In genomic region chrX:107602694-107603239, GRCh38 we compare ENCODE assay signal across 17 cellular contexts.
"Had no signal": no experiment of that assay in that cellular context is flagged by ENCODE, and none has a peak within 500 bp of the region (broad histone marks: within the 10 kb centered on the region; RNA-seq: fewer than 3 reads in every experiment).

No MANE protein-coding gene starts in this region.

- H3K4me2 ChIP-seq: neural progenitor cell had no signal

- H3K4me3 ChIP-seq: body of pancreas, cardiac muscle cell, lung, neural progenitor cell, upper lobe of right lung had no signal

- H3K36me3 ChIP-seq: cardiac muscle cell, neural progenitor cell, upper lobe of right lung had no signal

- H3K9ac ChIP-seq: neural progenitor cell had no signal

- H3K4me1 ChIP-seq: body of pancreas, foreskin keratinocyte, neural progenitor cell, upper lobe of right lung had no signal

- H3K27me3 ChIP-seq: body of pancreas, cardiac muscle cell, foreskin keratinocyte, neural progenitor cell, upper lobe of right lung had no signal

- H3K27ac ChIP-seq: body of pancreas, foreskin keratinocyte, neural progenitor cell, upper lobe of right lung had no signal

- DNase-seq: activated CD4-positive, alpha-beta T cell treated with anti-CD3 and anti-CD28 coated beads for 1 hour; activated CD4-positive, alpha-beta T cell treated with anti-CD3 and anti-CD28 coated beads, Interleukin-2, amount 50 U/mL, for 1 hour; activated CD8-positive, alpha-beta T cell treated with anti-CD3 and anti-CD28 coated beads, Interleukin-2, amount 10 ng/mL, durations not matched to agents 7 days and 5 days; activated gamma-delta T cell treated with Interleukin-2 at 50 U/mL for 16 hours; body of pancreas; dermis blood vessel endothelial cell; effector CD8-positive, alpha-beta T cell; foreskin keratinocyte; naive thymus-derived CD4-positive, alpha-beta T cell; retina; stimulated activated CD4-positive, alpha-beta T cell treated with anti-CD3 and anti-CD28 coated beads, Interleukin-12 subunit alpha, Interleukin-12 subunit beta, amount 100 ng/mL, for 4 hours; stimulated activated CD4-positive, alpha-beta T cell treated with anti-CD3 and anti-CD28 coated beads, Interleukin-4, amount 100 ng/mL, for 4 hours; stimulated activated naive CD8-positive, alpha-beta T cell treated with anti-CD3 and anti-CD28 coated beads, Interleukin-15, Interleukin-2, amounts not matched to agents 100 U/mL and 50 U/mL, for 24 hours; upper lobe of right lung had no signal

- H3K9me3 ChIP-seq: body of pancreas, upper lobe of right lung had no signal
